ENCODE assay signal across 12 cellular contexts in the genomic region with DNA sequence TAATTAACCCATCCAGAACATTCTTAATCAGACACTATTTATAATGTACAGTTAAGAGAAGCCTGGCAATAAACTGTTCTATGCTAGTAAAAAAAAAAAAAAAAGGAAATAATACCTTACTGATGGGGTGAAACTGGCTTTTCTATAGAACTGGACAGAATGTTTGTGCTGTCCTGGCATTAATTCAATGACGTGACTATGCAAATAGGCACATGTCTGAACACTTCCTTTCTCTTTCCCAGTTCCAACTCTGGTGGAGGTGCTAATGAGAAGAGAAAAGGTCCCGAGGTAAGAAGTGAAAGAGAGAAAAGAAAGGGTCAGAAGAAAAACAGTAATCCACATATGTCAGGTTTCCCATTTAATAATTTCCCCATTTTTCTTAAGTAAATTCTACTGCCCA.
"Had no signal": no experiment of that assay in that cellular context is flagged by ENCODE, and none has a peak within 500 bp of the region (broad histone marks: within the 10 kb centered on the region; RNA-seq: fewer than 3 reads in every experiment).

No MANE protein-coding gene starts in this region.

- H3K4me3 ChIP-seq: cardiac muscle cell, esophagus muscularis mucosa, hepatocyte, left lung had no signal

- ATAC-seq: left lung; naive thymus-derived CD8-positive, alpha-beta T cell had no signal

- H3K36me3 ChIP-seq: cardiac muscle cell, esophagus muscularis mucosa, left lung had no signal

- H3K27me3 ChIP-seq: cardiac muscle cell, esophagus muscularis mucosa, hepatocyte, left lung had no signal

- DNase-seq: activated CD4-positive, alpha-beta T cell treated with anti-CD3 and anti-CD28 coated beads, Interleukin-2, amount 50 U/mL, for 4 hours; activated CD4-positive, CD25-positive, alpha-beta regulatory T cell treated with anti-CD3 and anti-CD28 coated beads, Interleukin-2, amount 50 U/mL, for 72 hours; activated naive CD4-positive, alpha-beta T cell treated with anti-CD3 and anti-CD28 coated beads for 36 hours; activated T-cell treated with anti-CD3 and anti-CD28 coated beads for 4 hours; kidney; left lung; naive thymus-derived CD8-positive, alpha-beta T cell; T-helper 9 cell had no signal

- FAIRE-seq: astrocyte had no signal
